ENCODE assay signal across 22 cellular contexts in the genomic region with DNA sequence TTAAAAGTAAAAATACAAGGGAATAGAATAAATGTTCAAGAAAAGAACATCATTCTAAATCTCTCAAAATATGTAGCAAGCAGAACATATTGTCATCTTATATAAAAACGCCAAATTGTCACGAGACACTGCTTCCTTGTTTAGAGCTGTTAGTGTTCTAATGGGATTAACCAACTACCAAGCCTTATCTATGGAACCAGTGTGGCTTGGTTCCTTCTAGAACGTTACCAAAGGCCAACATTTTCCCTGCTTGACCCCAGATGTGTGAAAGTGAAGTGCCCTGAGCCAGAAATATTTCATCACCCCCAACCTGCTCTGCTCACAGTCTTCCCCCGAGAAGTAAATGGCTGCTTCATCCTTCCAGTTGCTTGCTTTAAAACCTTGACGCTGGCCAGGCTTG. TPM values are rescaled to one million over a fixed set of nuclear protein-coding genes. Genes with fewer than 3 reads are reported as not detected.
A peak's percentile ranks its signal among the peaks of the same experiment; 100 is the strongest.
DNase-seq lines count a peak whose midpoint lies in the region; ATAC-seq, FAIRE-seq and TF ChIP-seq lines count a peak whose summit lies in the region.
"Had no signal": no experiment of that assay in that cellular context is flagged by ENCODE, and none has a peak within 500 bp of the region (broad histone marks: within the 10 kb centered on the region; RNA-seq: fewer than 3 reads in every experiment).

No MANE protein-coding gene starts in this region.

- no peak overlapping the region for H2AFZ ChIP-seq in HepG2 (ENCODE audit: low read length)
- H2AFZ ChIP-seq in K562 (ENCODE audit: low read depth, low read length), result peak overlapping the region; percentile 37

- no peaks in the 10 kb centered on the region for H3K4me1 Mint-ChIP-seq in Calu3 (ENCODE audit: low read depth, unreplicated experiment)

- intact Hi-C loops in right lobe of liver (cut with DNase I), result no loop called here
- intact Hi-C loops in HepG2 (cut with micrococcal nuclease; ENCODE audit: unreplicated experiment), result no loop called here
- intact Hi-C loops in K562 (cut with micrococcal nuclease), result no loop called here
- intact Hi-C loops in Calu3 (cut with micrococcal nuclease; ENCODE audit: unreplicated experiment), result no loop called here
- intact Hi-C loops in spleen (cut with DNase I; ENCODE audit: low total_unique reads), result no loop called here

- no peaks in the 10 kb centered on the region for H3K36me3 ChIP-seq in right lobe of liver
- H3K36me3 ChIP-seq in HepG2 (replicated peaks in 1 of 2; ENCODE audit: control insufficient read depth in 1 of 2, insufficient read depth in 2 of 2, low read length in 2 of 2), result no peaks in the 10 kb centered on the region
- H3K36me3 ChIP-seq in K562 (ENCODE audit: control insufficient read depth, insufficient read depth, low read length), result no peaks in the 10 kb centered on the region
- no peaks in the 10 kb centered on the region for H3K36me3 ChIP-seq in spleen
- H3K36me3 ChIP-seq: Peyer's patch had no signal

- no peak overlapping the region for H3K4me3 Mint-ChIP-seq in Calu3 (ENCODE audit: low read depth, unreplicated experiment)
- H3K4me3 Mint-ChIP-seq: CD4-positive, alpha-beta memory T cell had no signal

- H3K9ac ChIP-seq in HepG2 (ENCODE audit: insufficient read depth, low read depth, low read length), result no peak overlapping the region
- no peak overlapping the region for H3K9ac ChIP-seq in K562 (ENCODE audit: insufficient read depth in 1 of 2, low read depth in 2 of 2, low read length in 2 of 2)

- 58% methylated on average over 5 of the region's 5 CpGs for WGBS in right lobe of liver (ENCODE audit: insufficient coverage, low coverage, low lambda C conversion rate, missing lambda C conversion rate)
- WGBS in HepG2 (ENCODE audit: low lambda C conversion rate), result 40% methylated on average over 5 of the region's 5 CpGs
- WGBS in K562 (ENCODE audit: insufficient coverage, low coverage, missing lambda C conversion rate), result 10% methylated on average over 5 of the region's 5 CpGs
- 41 to 59% (median 48%) methylated on average over 5 of the region's 5 CpGs for WGBS in spleen, 5 donors

- no peaks in the 10 kb centered on the region for H3K27me3 Mint-ChIP-seq in Calu3 (ENCODE audit: unreplicated experiment)
- H3K27me3 Mint-ChIP-seq: CD4-positive, alpha-beta memory T cell had no signal

- H3K9me1 ChIP-seq in K562 (ENCODE audit: control insufficient read depth, insufficient read depth, low read length), result peaks cover 2% of the 10 kb centered on the region

- FAIRE-seq in HepG2 (lab: Jason Lieb, UNC) (no peak), K562 (lab: Jason Lieb, UNC) (peak; percentile 11)
- FAIRE-seq: D721Med, GM12892 had no signal

- TF ChIP-seq RAD21 in HepG2 (CRISPR knock-in tag; IDR thresholded peaks at IDR 0.05), result no peak
- no peak for TF ChIP-seq RAD21 in K562 (CRISPR knock-in tag; conservative IDR thresholded peaks at IDR 0.05 in 1 of 2, IDR thresholded peaks at IDR 0.05 in 1 of 2)

- H3K27ac ChIP-seq in right lobe of liver (no peak overlapping the region), HepG2 (ENCODE audit: extremely low read length, insufficient read depth, low read length) (no peak overlapping the region), RWPE1 (peak overlapping the region; percentile 37), K562 (ENCODE audit: extremely low read depth, low read depth, low read length) (peak overlapping the region; percentile 1; the same call in 1 of the 3 replicates), coronary artery (peak overlapping the region in 1 of 2 donors; percentile 36), spleen (peak overlapping the region in 2 of 8 donors; percentile 7 to 12)
- H3K27ac ChIP-seq: Peyer's patch had no signal

- no peak overlapping the region for H3K27ac Mint-ChIP-seq in Calu3 (ENCODE audit: unreplicated experiment)
- H3K27ac Mint-ChIP-seq: CD4-positive, alpha-beta memory T cell had no signal

- CTCF ChIA-PET in HepG2 (lab: Yijun Ruan, JAX; ENCODE audit: low intra/inter-chr PET ratio, low total read pairs) (no interaction called here), RWPE1 (lab: Yijun Ruan, JAX) (no interaction called here), K562 (lab: Yijun Ruan, JAX; ENCODE audit: low intra/inter-chr PET ratio) (no interaction called here), Calu3 (lab: Charles Lee) (no interaction called here)

- BruUV-seq in HepG2 (replicated peaks; lab: Mats Ljungman, UMichigan) (no TSS peak), K562 (replicated peaks; lab: Mats Ljungman, UMichigan) (no TSS peak), Calu3 (replicated peaks; lab: Mats Ljungman, UMichigan) (no TSS peak)

- H3K4me1 ChIP-seq in right lobe of liver, result no peaks in the 10 kb centered on the region
- H3K4me1 ChIP-seq in HepG2 (ENCODE audit: insufficient read depth, low read length), result no peaks in the 10 kb centered on the region
- H3K4me1 ChIP-seq in K562 (replicated peaks in 1 of 2; ENCODE audit: control insufficient read depth in 2 of 2, insufficient read depth in 2 of 2, low read length in 2 of 2), result peaks cover 7 to 8% of the 10 kb centered on the region in 2 experiments; a peak in 4 of 5 replicates
- peaks cover 0 to 16% (median 9%) of the 10 kb centered on the region in 6 donors for H3K4me1 ChIP-seq in spleen
- H3K4me1 ChIP-seq: Peyer's patch had no signal

- TF ChIP-seq POLR2A in right lobe of liver (IDR thresholded peaks at IDR 0.05) (no peak), HepG2 (IDR thresholded peaks at IDR 0.05; ENCODE audit: insufficient read depth in 1 of 2, low read depth in 2 of 2, low read length in 2 of 2) (no peak), K562 (conservative IDR thresholded peaks at IDR 0.05) (no peak), spleen (IDR thresholded peaks at IDR 0.05) (no peak)

- in situ Hi-C loops in HepG2 (cut with HindIII; ENCODE audit: extremely low pct_ligation_motif_present, low pct_unique_long_range_greater_than_20kb) (no loop called here), K562 (cut with MboI) (no loop called here)

- H3K27me3 ChIP-seq in right lobe of liver, result no peaks in the 10 kb centered on the region
- H3K27me3 ChIP-seq in HepG2 (ENCODE audit: control insufficient read depth in 1 of 2, insufficient read depth in 2 of 2, low read length in 2 of 2), result no peaks in the 10 kb centered on the region
- no peaks in the 10 kb centered on the region for H3K27me3 ChIP-seq in K562 (ENCODE audit: control insufficient read depth in 2 of 2, insufficient read depth in 2 of 2, low read length in 2 of 2)
- H3K27me3 ChIP-seq in spleen (replicated peaks in 1 of 7), result no peaks in the 10 kb centered on the region
- H3K27me3 ChIP-seq: Peyer's patch had no signal

- H3K36me3 Mint-ChIP-seq in Calu3 (ENCODE audit: insufficient read depth, unreplicated experiment), result no peaks in the 10 kb centered on the region
- H3K36me3 Mint-ChIP-seq: CD4-positive, alpha-beta memory T cell had no signal

- peak in 3 of 4 donors; percentile 23 to 49 (median 33) for ATAC-seq in right lobe of liver
- ATAC-seq in HepG2, result no peak
- peak; percentile 65 for ATAC-seq in K562
- ATAC-seq in GM18909 (IDR thresholded peaks at IDR 0.05; ENCODE audit: poor library complexity, unreplicated experiment), result no peak
- ATAC-seq: SK-N-SH treated with all-trans-retinoic acid at 6 μM for 48 hours had no signal

- H4K20me1 ChIP-seq in HepG2 (ENCODE audit: insufficient read depth, low read length), result no peaks in the 10 kb centered on the region
- no peaks in the 10 kb centered on the region for H4K20me1 ChIP-seq in K562 (replicated peaks; ENCODE audit: control insufficient read depth, insufficient read depth, low read length)

- H3K9me3 Mint-ChIP-seq in Calu3 (ENCODE audit: low read depth, unreplicated experiment), result no peaks in the 10 kb centered on the region
- H3K9me3 Mint-ChIP-seq: CD4-positive, alpha-beta memory T cell had no signal

- H3K9me3 ChIP-seq in right lobe of liver (no peaks in the 10 kb centered on the region), HepG2 (ENCODE audit: low read length) (no peaks in the 10 kb centered on the region), K562 (replicated peaks; ENCODE audit: control insufficient read depth, insufficient read depth, low read depth, low read length) (peaks cover 10% of the 10 kb centered on the region), spleen (no peaks in the 10 kb centered on the region)
- H3K9me3 ChIP-seq: Peyer's patch had no signal

- no peak overlapping the region for H3K4me3 ChIP-seq in right lobe of liver
- H3K4me3 ChIP-seq in HepG2 (replicated peaks in 1 of 3; ENCODE audit: insufficient read depth in 1 of 3, low read depth in 2 of 3, low read length in 3 of 3), result no peak overlapping the region
- no peak overlapping the region for H3K4me3 ChIP-seq in K562
- no peak overlapping the region for H3K4me3 ChIP-seq in coronary artery
- H3K4me3 ChIP-seq in spleen, result no peak overlapping the region
- H3K4me3 ChIP-seq: Peyer's patch had no signal

- no peak for DNase-seq in right lobe of liver
- DNase-seq in HepG2 (ENCODE audit: low spot score), result no peak
- no peak for DNase-seq in RWPE1 (ENCODE audit: low spot score)
- DNase-seq in K562 (ENCODE audit: extremely low read depth in 1 of 4, low spot score in 3 of 4), result peak in 2 of 4 experiments; percentile 46 to 57
- DNase-seq in coronary artery (ENCODE audit: low spot score), result no peak
- DNase-seq in Calu3, result no peak
- DNase-seq in spleen, result no peak
- DNase-seq: CD4-positive, alpha-beta memory T cell; DND-41; GDM1; GOT3; Kasumi-1; NCI-H146; NCI-H2081 treated with DMSO at 0.1 percent for 48 hours; NCI-H524; NK-92 treated with Interleukin-12 subunit alpha and Interleukin-12 subunit beta, amount 100 ng/mL, for 24 hours; Peyer's patch; SHP77 had no signal

- no peak for TF ChIP-seq CTCF in right lobe of liver (IDR thresholded peaks at IDR 0.05)
- no peak for TF ChIP-seq CTCF in HepG2 (CRISPR knock-in tag; IDR thresholded peaks at IDR 0.05)
- TF ChIP-seq CTCF in RWPE1 (conservative IDR thresholded peaks at IDR 0.05; ENCODE audit: low read depth), result no peak
- no peak for TF ChIP-seq CTCF in K562 (IDR thresholded peaks at IDR 0.05 in 2 of 3, conservative IDR thresholded peaks at IDR 0.05 in 1 of 3; ENCODE audit: insufficient read depth in 2 of 3, low read depth in 1 of 3, low read length in 3 of 3)
- no peak for TF ChIP-seq CTCF in coronary artery (IDR thresholded peaks at IDR 0.05)
- TF ChIP-seq CTCF in Calu3 (IDR thresholded peaks at IDR 0.05; ENCODE audit: unreplicated experiment), result no peak
- no peak for TF ChIP-seq CTCF in spleen (IDR thresholded peaks at IDR 0.05 in 8 of 11, conservative IDR thresholded peaks at IDR 0.05 in 3 of 11)

- H3K4me2 ChIP-seq in HepG2 (ENCODE audit: low read depth, low read length) (no peak overlapping the region), K562 (ENCODE audit: insufficient read depth, low read length) (peak overlapping the region; percentile 5; the same call in 1 of the 2 replicates)

- TF ChIP-seq EP300 in HepG2 (IDR thresholded peaks at IDR 0.05; ENCODE audit: low read depth in 2 of 2, low read length in 2 of 2), result no peak
- TF ChIP-seq EP300 in HepG2 (CRISPR knock-in tag; IDR thresholded peaks at IDR 0.05; ENCODE audit: borderline replicate concordance), result no peak
- peak; percentile 70 for TF ChIP-seq EP300 in K562 (IDR thresholded peaks at IDR 0.05; ENCODE audit: low read length)

- H3K79me2 ChIP-seq in HepG2 (ENCODE audit: insufficient read depth, low read length), result no peaks in the 10 kb centered on the region
- H3K79me2 ChIP-seq in K562 (ENCODE audit: control insufficient read depth, insufficient read depth, low read length), result no peaks in the 10 kb centered on the region

- POLR2A ChIA-PET in HepG2 (lab: Yijun Ruan, JAX), result no interaction called here
- POLR2A ChIA-PET in RWPE1 (lab: Yijun Ruan, JAX; ENCODE audit: low non-redundant PET), result no interaction called here
- POLR2A ChIA-PET in K562 (lab: Yijun Ruan, JAX), result interaction anchor here (2.9 kb wide), 1 partner anchor 9 kb away, joined by 11 read pairs; no protein-coding TSS in a partner anchor

RNA-seq across cellular contexts. Expression of a gene that starts 9.4 kb away (rescaled TPM):
- total RNA-seq in right lobe of liver, result 10 to 100 TPM; 15.6 to 27.9 (median 20.2) TPM
- 16.0 and 16.5 TPM in 2 replicates for total RNA-seq in HepG2 (2016; rRNA removed; fragmentation: Illumina TruSeq; extraction: Trizol)
- 8.1 TPM in 2 replicates for total RNA-seq in HepG2 (2016; cell fraction: cytosol; rRNA removed; fragmentation: Illumina TruSeq; extraction: Trizol; ENCODE audit: low read depth)
- total RNA-seq in HepG2 (2016; cell fraction: insoluble cytoplasmic fraction; rRNA removed; fragmentation: Illumina TruSeq; extraction: Trizol), result 13.6 and 18.8 TPM in 2 replicates
- total RNA-seq in HepG2 (2016; cell fraction: membrane; rRNA removed; fragmentation: Illumina TruSeq; extraction: Trizol), result 24.3 and 24.5 TPM in 2 replicates
- 11.3 and 15.4 TPM in 2 replicates for total RNA-seq in HepG2 (2016; cell fraction: nucleus; rRNA removed; fragmentation: Illumina TruSeq; extraction: Trizol)
- polyA plus RNA-seq in HepG2 (2011; rRNA removed), result 27.3 and 34.0 TPM in 2 replicates
- 18.9 and 29.3 TPM in 2 replicates for polyA plus RNA-seq in HepG2 (2011; cell fraction: cytosol; rRNA removed)
- 58.0 and 66.7 TPM in 2 replicates for polyA plus RNA-seq in HepG2 (2011; cell fraction: nucleus; rRNA removed)
- polyA plus RNA-seq in HepG2 (2012), result 15.7 and 19.3 TPM in 2 replicates
- 8.8 and 9.4 TPM in 2 replicates for polyA plus RNA-seq in HepG2 (2016; cell fraction: cytosol; fragmentation: Illumina TruSeq; extraction: Trizol; ENCODE audit: low read depth)
- polyA plus RNA-seq in HepG2 (2016; cell fraction: insoluble cytoplasmic fraction; fragmentation: Illumina TruSeq; extraction: Trizol; ENCODE audit: low read depth), result 16.1 and 23.7 TPM in 2 replicates
- 20.7 and 24.2 TPM in 2 replicates for polyA plus RNA-seq in HepG2 (2016; cell fraction: membrane; fragmentation: Illumina TruSeq; extraction: Trizol; ENCODE audit: low read depth)
- 32.6 and 36.7 TPM in 2 replicates for polyA plus RNA-seq in HepG2 (2016; cell fraction: nucleus; fragmentation: Illumina TruSeq; extraction: Trizol; ENCODE audit: insufficient read depth, low read depth)
- 51.5 and 64.7 TPM in 2 replicates for polyA minus RNA-seq in HepG2 (2011; rRNA and poly(A)+ RNA removed; ENCODE audit: low replicate concordance)
- 18.3 and 18.9 TPM in 2 replicates for polyA minus RNA-seq in HepG2 (2011; cell fraction: cytosol; rRNA and poly(A)+ RNA removed)
- 8.8 and 9.9 TPM in 2 replicates for polyA minus RNA-seq in HepG2 (2011; cell fraction: nucleus; rRNA and poly(A)+ RNA removed)
- 33.4 and 106 TPM in 2 replicates for total RNA-seq in K562 (2011; cell fraction: chromatin; rRNA removed; ENCODE audit: low replicate concordance)
- total RNA-seq in K562 (2011; cell fraction: nucleolus; rRNA removed), result 69.5 and 71.2 TPM in 2 replicates
- 36.4 and 44.3 TPM in 2 replicates for total RNA-seq in K562 (2011; cell fraction: nucleoplasm; rRNA removed)
- total RNA-seq in K562 (2014; rRNA removed), result 28.6 and 36.7 TPM in 2 replicates
- total RNA-seq in K562 (2014; rRNA removed; fragmentation: Illumina TruSeq; extraction: Trizol), result 7.8 and 15.6 TPM in 2 replicates
- total RNA-seq in K562 (2015; rRNA removed; fragmentation: Illumina TruSeq; extraction: Trizol), result 33.2 and 34.3 TPM in 2 replicates
- total RNA-seq in K562 (2021), result 63.7 and 65.3 TPM in 2 replicates
- polyA plus RNA-seq in K562 (2011; rRNA removed), result 34.9 and 54.1 TPM in 2 replicates
- 50.7 and 63.4 TPM in 2 replicates for polyA plus RNA-seq in K562 (2011; cell fraction: cytosol; rRNA removed)
- polyA plus RNA-seq in K562 (2011; cell fraction: nucleus; rRNA removed), result 122 and 150 TPM in 2 replicates
- polyA plus RNA-seq in K562 (2012), result 43.7 and 66.8 TPM in 2 replicates
- polyA plus RNA-seq in K562 (2014; fragmentation: Illumina TruSeq; extraction: Trizol), result 35.1 and 47.8 TPM in 2 replicates
- under 1 TPM; 0.27 to 0.78 TPM for polyA plus RNA-seq in K562 (2014; fragmentation: Nextera tagmentation; extraction: Ambion mirVana)
- polyA plus RNA-seq in K562 (2014; rRNA removed), result 41.1 and 42.7 TPM in 2 replicates
- 17.2 and 24.3 TPM in 2 replicates for polyA minus RNA-seq in K562 (2011; rRNA and poly(A)+ RNA removed)
- polyA minus RNA-seq in K562 (2011; cell fraction: cytosol; rRNA and poly(A)+ RNA removed), result 35.5 and 58.1 TPM in 2 replicates
- 17.6 and 24.7 TPM in 2 replicates for polyA minus RNA-seq in K562 (2011; cell fraction: nucleus; rRNA and poly(A)+ RNA removed)
- total RNA-seq in Calu3 (2022), result 30.4 and 33.4 TPM in 2 replicates
- 10 to 100 TPM; 59.1 to 96.0 (median 65.8) TPM for total RNA-seq in spleen
- polyA plus RNA-seq in spleen, result 10 to 100 TPM; 25.9 to 54.1 (median 37.1) TPM

RNA-seq across cellular contexts. Expression of a gene that starts 57.5 kb away (rescaled TPM):
- 10 to 100 TPM; 24.9 to 70.0 (median 42.9) TPM for total RNA-seq in right lobe of liver
- total RNA-seq in HepG2 (2016; rRNA removed; fragmentation: Illumina TruSeq; extraction: Trizol), result 25.7 and 34.0 TPM in 2 replicates
- 5.9 and 7.5 TPM in 2 replicates for total RNA-seq in HepG2 (2016; cell fraction: cytosol; rRNA removed; fragmentation: Illumina TruSeq; extraction: Trizol; ENCODE audit: low read depth)
- total RNA-seq in HepG2 (2016; cell fraction: insoluble cytoplasmic fraction; rRNA removed; fragmentation: Illumina TruSeq; extraction: Trizol), result 26.2 and 32.2 TPM in 2 replicates
- 11.2 and 13.9 TPM in 2 replicates for total RNA-seq in HepG2 (2016; cell fraction: membrane; rRNA removed; fragmentation: Illumina TruSeq; extraction: Trizol)
- 41.5 and 50.4 TPM in 2 replicates for total RNA-seq in HepG2 (2016; cell fraction: nucleus; rRNA removed; fragmentation: Illumina TruSeq; extraction: Trizol)
- polyA plus RNA-seq in HepG2 (2011; rRNA removed), result 8.5 and 10.1 TPM in 2 replicates
- polyA plus RNA-seq in HepG2 (2011; cell fraction: cytosol; rRNA removed), result 5.5 and 7.7 TPM in 2 replicates
- 19.8 and 23.2 TPM in 2 replicates for polyA plus RNA-seq in HepG2 (2011; cell fraction: nucleus; rRNA removed)
- polyA plus RNA-seq in HepG2 (2012), result 19.5 and 23.0 TPM in 2 replicates
- 1.1 and 1.3 TPM in 2 replicates for polyA plus RNA-seq in HepG2 (2016; cell fraction: cytosol; fragmentation: Illumina TruSeq; extraction: Trizol; ENCODE audit: low read depth)
- polyA plus RNA-seq in HepG2 (2016; cell fraction: insoluble cytoplasmic fraction; fragmentation: Illumina TruSeq; extraction: Trizol; ENCODE audit: low read depth), result 22.9 and 23.8 TPM in 2 replicates
- 2.7 and 3.3 TPM in 2 replicates for polyA plus RNA-seq in HepG2 (2016; cell fraction: membrane; fragmentation: Illumina TruSeq; extraction: Trizol; ENCODE audit: low read depth)
- 23.7 and 25.3 TPM in 2 replicates for polyA plus RNA-seq in HepG2 (2016; cell fraction: nucleus; fragmentation: Illumina TruSeq; extraction: Trizol; ENCODE audit: insufficient read depth, low read depth)
- polyA minus RNA-seq in HepG2 (2011; rRNA and poly(A)+ RNA removed; ENCODE audit: low replicate concordance), result 38.4 and 51.6 TPM in 2 replicates
- 15.5 and 15.8 TPM in 2 replicates for polyA minus RNA-seq in HepG2 (2011; cell fraction: cytosol; rRNA and poly(A)+ RNA removed)
- 118 and 145 TPM in 2 replicates for polyA minus RNA-seq in HepG2 (2011; cell fraction: nucleus; rRNA and poly(A)+ RNA removed)
- total RNA-seq in K562 (2011; cell fraction: chromatin; rRNA removed; ENCODE audit: low replicate concordance), result 185 and 291 TPM in 2 replicates
- total RNA-seq in K562 (2011; cell fraction: nucleolus; rRNA removed), result 109 and 114 TPM in 2 replicates
- total RNA-seq in K562 (2011; cell fraction: nucleoplasm; rRNA removed), result 211 and 265 TPM in 2 replicates
- total RNA-seq in K562 (2014; rRNA removed), result 21.2 and 31.5 TPM in 2 replicates
- total RNA-seq in K562 (2014; rRNA removed; fragmentation: Illumina TruSeq; extraction: Trizol), result 29.3 and 31.8 TPM in 2 replicates
- 23.6 and 23.9 TPM in 2 replicates for total RNA-seq in K562 (2015; rRNA removed; fragmentation: Illumina TruSeq; extraction: Trizol)
- total RNA-seq in K562 (2021), result 48.4 and 50.1 TPM in 2 replicates
- polyA plus RNA-seq in K562 (2011; rRNA removed), result 14.5 and 16.3 TPM in 2 replicates
- polyA plus RNA-seq in K562 (2011; cell fraction: cytosol; rRNA removed), result 8.1 and 10.8 TPM in 2 replicates
- polyA plus RNA-seq in K562 (2011; cell fraction: nucleus; rRNA removed), result 31.8 and 38.6 TPM in 2 replicates
- 11.9 and 18.2 TPM in 2 replicates for polyA plus RNA-seq in K562 (2012)
- 27.4 and 32.0 TPM in 2 replicates for polyA plus RNA-seq in K562 (2014; fragmentation: Illumina TruSeq; extraction: Trizol)
- polyA plus RNA-seq in K562 (2014; fragmentation: Nextera tagmentation; extraction: Ambion mirVana), result 1 to 10 TPM; 6.5 to 7.3 TPM
- 17.1 and 19.1 TPM in 2 replicates for polyA plus RNA-seq in K562 (2014; rRNA removed)
- polyA minus RNA-seq in K562 (2011; rRNA and poly(A)+ RNA removed), result 65.5 and 71.7 TPM in 2 replicates
- polyA minus RNA-seq in K562 (2011; cell fraction: cytosol; rRNA and poly(A)+ RNA removed), result 19.4 and 25.7 TPM in 2 replicates
- 76.7 and 116 TPM in 2 replicates for polyA minus RNA-seq in K562 (2011; cell fraction: nucleus; rRNA and poly(A)+ RNA removed)
- total RNA-seq in Calu3 (2022), result 27.0 and 30.1 TPM in 2 replicates
- 10 to 100 TPM; 43.3 to 75.4 (median 47.2) TPM for total RNA-seq in spleen
- polyA plus RNA-seq in spleen, result 1 to 10 TPM; 4.8 to 7.7 (median 6.2) TPM

Comparison
In these comparisons a context has a peak if more than half of its experiments do, and no peak if none do; other contexts are left out.
1. ATAC-seq: peak in right lobe of liver (3 of 4) and K562 (single experiment); none in HepG2 (single experiment) and GM18909 (single experiment).
2. H3K27ac ChIP-seq: peak in RWPE1 (single experiment) and K562 (single experiment); none in right lobe of liver (0 of 3) and HepG2 (single experiment).